13 cellular contexts compared by ENCODE assay signal in genomic region chr6:167831281-167831680, GRCh38. TPM values are rescaled to one million over a fixed set of nuclear protein-coding genes. Genes with fewer than 3 reads are reported as not detected.
A peak's percentile ranks its signal among the peaks of the same experiment; 100 is the strongest.
DNase-seq lines count a peak whose midpoint lies in the region; ATAC-seq and TF ChIP-seq lines count a peak whose summit lies in the region.
"Had no signal": no experiment of that assay in that cellular context is flagged by ENCODE, and none has a peak within 500 bp of the region (broad histone marks: within the 10 kb centered on the region; RNA-seq: fewer than 3 reads in every experiment).

No MANE protein-coding gene starts in this region.

- peaks cover 16% of the 10 kb centered on the region for H3F3A ChIP-seq in smooth muscle cell (ENCODE audit: low read depth)

- H3K27me3 ChIP-seq in RWPE2 (ENCODE audit: insufficient read depth, poor library complexity, severe bottlenecking) (no peaks in the 10 kb centered on the region), smooth muscle cell (ENCODE audit: low read depth) (no peaks in the 10 kb centered on the region)
- H3K27me3 ChIP-seq: SJSA1 had no signal

- H3K9ac ChIP-seq in smooth muscle cell (ENCODE audit: low read depth): no peak overlapping the region
- H3K9ac ChIP-seq: parathyroid adenoma had no signal

- H3K4me1 Mint-ChIP-seq in activated CD4-positive, alpha-beta T cell treated with anti-CD3 and anti-CD28 coated beads, Interleukin-2, amount 10 ng/mL, durations not matched to agents 24 days and 14 days: peaks cover 45% of the 10 kb centered on the region

- ATAC-seq in RWPE2 (ENCODE audit: low read depth) (no peak), HG02884 (IDR thresholded peaks at IDR 0.05; ENCODE audit: unreplicated experiment) (no peak), HG03039 (IDR thresholded peaks at IDR 0.05; ENCODE audit: unreplicated experiment) (no peak)

- no peak overlapping the region for H2AFZ ChIP-seq in smooth muscle cell (ENCODE audit: low read depth)
- H2AFZ ChIP-seq: parathyroid adenoma had no signal

- H3K27me3 Mint-ChIP-seq in activated CD4-positive, alpha-beta T cell treated with anti-CD3 and anti-CD28 coated beads, Interleukin-2, amount 10 ng/mL, durations not matched to agents 24 days and 14 days: peaks cover 48% of the 10 kb centered on the region

- peaks cover 2% of the 10 kb centered on the region for H3K36me3 Mint-ChIP-seq in activated CD4-positive, alpha-beta T cell treated with anti-CD3 and anti-CD28 coated beads, Interleukin-2, amount 10 ng/mL, durations not matched to agents 24 days and 14 days (ENCODE audit: low read depth)

- H3K27ac ChIP-seq in RWPE2 (ENCODE audit: poor library complexity, severe bottlenecking) (peak overlapping the region; percentile 73), epithelial cell of prostate (peak overlapping the region; percentile 84), smooth muscle cell (ENCODE audit: low read depth) (peak overlapping the region; percentile 17)
- H3K27ac ChIP-seq: parathyroid adenoma, SJSA1 had no signal

- H3K4me3 Mint-ChIP-seq in activated CD4-positive, alpha-beta T cell treated with anti-CD3 and anti-CD28 coated beads, Interleukin-2, amount 10 ng/mL, durations not matched to agents 24 days and 14 days: peak overlapping the region; percentile 12

- H3K4me3 ChIP-seq in RWPE2 (ENCODE audit: severe bottlenecking) (no peak overlapping the region), smooth muscle cell (peak overlapping the region; percentile 0)
- H3K4me3 ChIP-seq: SJSA1 had no signal

- TF ChIP-seq CTCF in RWPE2 (IDR thresholded peaks at IDR 0.05; ENCODE audit: poor library complexity, severe bottlenecking) (no peak), smooth muscle cell (IDR thresholded peaks at IDR 0.05; ENCODE audit: borderline replicate concordance, insufficient read depth, poor library complexity, severe bottlenecking) (no peak)

- peaks cover 88% of the 10 kb centered on the region for H3K79me2 ChIP-seq in smooth muscle cell (ENCODE audit: low read depth)

- no peak for DNase-seq in activated CD4-positive, alpha-beta T cell treated with anti-CD3 and anti-CD28 coated beads, Interleukin-2, amount 10 ng/mL, durations not matched to agents 24 days and 14 days
- no peak for DNase-seq in activated CD4-positive, alpha-beta T cell treated with anti-CD3 and anti-CD28 coated beads for 4 hours
- DNase-seq in RWPE2 (ENCODE audit: low spot score) (no peak), epithelial cell of prostate (ENCODE audit: low read depth, low spot score) (no peak), smooth muscle cell (lab: John Stamatoyannopoulos, UW; ENCODE audit: unreplicated experiment) (no peak), SW480 (ENCODE audit: low spot score) (no peak)
- DNase-seq: activated T-cell treated with anti-CD3 and anti-CD28 coated beads, Interleukin-2, amount 50 U/mL, for 1 hour; COR-L47; NCI-H1048 had no signal

- H3K36me3 ChIP-seq in RWPE2 (ENCODE audit: low read depth) (no peaks in the 10 kb centered on the region), smooth muscle cell (ENCODE audit: low read depth) (no peaks in the 10 kb centered on the region)

- WGBS in smooth muscle cell (ENCODE audit: low lambda C conversion rate): 28% methylated on average over 2 of the region's 2 CpGs

- no peaks in the 10 kb centered on the region for H3K9me3 ChIP-seq in RWPE2 (ENCODE audit: severe bottlenecking)
- H3K9me3 ChIP-seq in smooth muscle cell (replicated peaks; ENCODE audit: low read depth): no peaks in the 10 kb centered on the region
- H3K9me3 ChIP-seq: SJSA1 had no signal

- H4K20me1 ChIP-seq in smooth muscle cell (ENCODE audit: low read depth): peaks cover 87% of the 10 kb centered on the region

- peaks cover 59% of the 10 kb centered on the region for H3K4me1 ChIP-seq in RWPE2 (ENCODE audit: insufficient read depth, poor library complexity, severe bottlenecking)
- peaks cover 56% of the 10 kb centered on the region for H3K4me1 ChIP-seq in smooth muscle cell (ENCODE audit: low read depth)

- H3K9me3 Mint-ChIP-seq in activated CD4-positive, alpha-beta T cell treated with anti-CD3 and anti-CD28 coated beads, Interleukin-2, amount 10 ng/mL, durations not matched to agents 24 days and 14 days: no peaks in the 10 kb centered on the region

- H3K27ac Mint-ChIP-seq in activated CD4-positive, alpha-beta T cell treated with anti-CD3 and anti-CD28 coated beads, Interleukin-2, amount 10 ng/mL, durations not matched to agents 24 days and 14 days: no peak overlapping the region

- peak overlapping the region; percentile 90 for H3K4me2 ChIP-seq in smooth muscle cell

- intact Hi-C loops in activated CD4-positive, alpha-beta T cell treated with anti-CD3 and anti-CD28 coated beads, Interleukin-2, amount 10 ng/mL, durations not matched to agents 24 days and 14 days (cut with micrococcal nuclease): no loop called here

RNA-seq across cellular contexts. Expression of gene AFDN, which starts 4.6 kb away (rescaled TPM):
- 40.8 and 42.2 TPM in 2 replicates for total RNA-seq in activated CD4-positive, alpha-beta T cell treated with anti-CD3 and anti-CD28 coated beads, Interleukin-2, amount 10 ng/mL, durations not matched to agents 24 days and 14 days
- total RNA-seq in smooth muscle cell: 98.8 and 125 TPM in 2 replicates
- 52.3 and 83.7 TPM in 2 replicates for polyA plus RNA-seq in smooth muscle cell

Comparison
In these comparisons a context has a peak if more than half of its experiments do, and no peak if none do; other contexts are left out.
1. H3K27ac ChIP-seq: peak in every context shown above with its lines; median percentile 84 in epithelial cell of prostate; 73 in RWPE2; 17 in smooth muscle cell.